2 cellular contexts compared by ENCODE assay signal in the genomic region with DNA sequence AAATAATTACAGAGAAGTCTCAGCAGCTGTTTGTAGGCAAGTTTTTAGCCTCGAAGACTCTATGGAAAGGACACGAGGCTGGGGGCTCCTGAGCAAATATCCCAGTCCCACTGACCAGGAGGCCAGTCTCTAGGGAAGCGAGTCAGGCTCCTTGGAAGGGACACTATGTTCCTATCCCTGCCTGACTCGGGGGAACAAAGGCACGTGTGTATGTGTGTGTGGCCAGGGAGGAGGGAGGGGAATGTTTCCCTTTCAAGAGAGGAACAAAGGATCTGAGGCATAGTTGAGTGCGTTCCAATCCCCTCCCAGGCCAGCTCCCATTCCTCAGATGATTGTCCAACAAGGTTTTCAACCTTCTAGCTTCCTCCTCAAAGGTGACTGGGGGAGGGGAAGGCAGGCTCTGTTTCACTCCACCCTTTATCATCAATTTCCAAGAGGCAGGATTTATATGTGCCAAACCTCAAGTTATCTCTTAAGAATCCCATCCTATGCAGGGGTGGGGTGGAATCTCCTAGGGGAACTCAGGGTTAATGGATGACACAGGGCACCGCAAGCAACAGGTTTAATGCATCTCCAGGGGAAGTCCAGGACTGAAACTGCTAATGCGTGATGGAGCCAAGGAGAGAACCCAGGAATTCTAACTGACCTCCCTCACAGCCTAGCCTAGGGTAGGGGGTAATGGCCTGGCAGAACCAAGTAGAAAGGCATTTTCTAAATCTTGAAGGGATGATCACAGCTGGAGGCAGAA.
A peak's percentile ranks its signal among the peaks of the same experiment; 100 is the strongest.
TF ChIP-seq lines count a peak whose summit lies in the region.

No MANE protein-coding gene starts in this region.

TF ChIP-seq in IMR-90, 13 proteins besides CTCF, POLR2A, EP300 and RAD21:
- TF ChIP-seq, protein P1, sequence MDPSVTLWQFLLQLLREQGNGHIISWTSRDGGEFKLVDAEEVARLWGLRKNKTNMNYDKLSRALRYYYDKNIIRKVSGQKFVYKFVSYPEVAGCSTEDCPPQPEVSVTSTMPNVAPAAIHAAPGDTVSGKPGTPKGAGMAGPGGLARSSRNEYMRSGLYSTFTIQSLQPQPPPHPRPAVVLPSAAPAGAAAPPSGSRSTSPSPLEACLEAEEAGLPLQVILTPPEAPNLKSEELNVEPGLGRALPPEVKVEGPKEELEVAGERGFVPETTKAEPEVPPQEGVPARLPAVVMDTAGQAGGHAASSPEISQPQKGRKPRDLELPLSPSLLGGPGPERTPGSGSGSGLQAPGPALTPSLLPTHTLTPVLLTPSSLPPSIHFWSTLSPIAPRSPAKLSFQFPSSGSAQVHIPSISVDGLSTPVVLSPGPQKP (IDR thresholded peaks at IDR 0.05; ENCODE audit: borderline replicate concordance, low read depth, low read length), result no peak
- TF ChIP-seq RCOR1 (IDR thresholded peaks at IDR 0.05; ENCODE audit: insufficient replicate concordance, low read length) (no peak), FOS (IDR thresholded peaks at IDR 0.05; ENCODE audit: low read depth, low read length) (no peak), RFX5 (IDR thresholded peaks at IDR 0.05; ENCODE audit: low read depth, low read length) (no peak), CHD1 (IDR thresholded peaks at IDR 0.05; ENCODE audit: low read depth, low read length) (no peak), BHLHE40 (IDR thresholded peaks at IDR 0.05; ENCODE audit: low read depth, low read length) (peak; percentile 92), MAFK (IDR thresholded peaks at IDR 0.05; ENCODE audit: low read depth, low read length) (no peak), MAZ (IDR thresholded peaks at IDR 0.05; ENCODE audit: borderline replicate concordance, low read depth, low read length) (no peak; the same call in 1 of the 2 replicates), SMC3 (IDR thresholded peaks at IDR 0.05; ENCODE audit: low read depth, low read length) (no peak), MXI1 (IDR thresholded peaks at IDR 0.05; ENCODE audit: borderline replicate concordance, low read depth, low read length) (peak; percentile 40; the same call in 1 of the 2 replicates), NFE2L2 (IDR thresholded peaks at IDR 0.05; ENCODE audit: low read depth, low read length) (no peak)
- TF ChIP-seq, protein P2, sequence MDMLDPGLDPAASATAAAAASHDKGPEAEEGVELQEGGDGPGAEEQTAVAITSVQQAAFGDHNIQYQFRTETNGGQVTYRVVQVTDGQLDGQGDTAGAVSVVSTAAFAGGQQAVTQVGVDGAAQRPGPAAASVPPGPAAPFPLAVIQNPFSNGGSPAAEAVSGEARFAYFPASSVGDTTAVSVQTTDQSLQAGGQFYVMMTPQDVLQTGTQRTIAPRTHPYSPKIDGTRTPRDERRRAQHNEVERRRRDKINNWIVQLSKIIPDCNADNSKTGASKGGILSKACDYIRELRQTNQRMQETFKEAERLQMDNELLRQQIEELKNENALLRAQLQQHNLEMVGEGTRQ (IDR thresholded peaks at IDR 0.05; ENCODE audit: low read depth, low read length), result no peak

TF ChIP-seq in K562, 482 proteins besides CTCF, POLR2A, EP300 and RAD21:
- 0 out of 2 replicates have a peak, but pooled peaks have one; percentile 33 for TF ChIP-seq DMBX1 (CRISPR knock-in tag; IDR thresholded peaks at IDR 0.05; ENCODE audit: borderline replicate concordance)
- TF ChIP-seq YBX1 (IDR thresholded peaks at IDR 0.05), result no peak
- TF ChIP-seq SOX6 (IDR thresholded peaks at IDR 0.05), result peak; percentile 49; the same call in 1 of the 2 replicates
- TF ChIP-seq PML (IDR thresholded peaks at IDR 0.05; ENCODE audit: low read length), result 0 out of 2 replicates have a peak, but pooled peaks have one; percentile 9
- TF ChIP-seq, protein P3, sequence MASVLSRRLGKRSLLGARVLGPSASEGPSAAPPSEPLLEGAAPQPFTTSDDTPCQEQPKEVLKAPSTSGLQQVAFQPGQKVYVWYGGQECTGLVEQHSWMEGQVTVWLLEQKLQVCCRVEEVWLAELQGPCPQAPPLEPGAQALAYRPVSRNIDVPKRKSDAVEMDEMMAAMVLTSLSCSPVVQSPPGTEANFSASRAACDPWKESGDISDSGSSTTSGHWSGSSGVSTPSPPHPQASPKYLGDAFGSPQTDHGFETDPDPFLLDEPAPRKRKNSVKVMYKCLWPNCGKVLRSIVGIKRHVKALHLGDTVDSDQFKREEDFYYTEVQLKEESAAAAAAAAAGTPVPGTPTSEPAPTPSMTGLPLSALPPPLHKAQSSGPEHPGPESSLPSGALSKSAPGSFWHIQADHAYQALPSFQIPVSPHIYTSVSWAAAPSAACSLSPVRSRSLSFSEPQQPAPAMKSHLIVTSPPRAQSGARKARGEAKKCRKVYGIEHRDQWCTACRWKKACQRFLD (CRISPR knock-in tag; IDR thresholded peaks at IDR 0.05), result 0 out of 2 replicates have a peak, but pooled peaks have one; percentile 1
- TF ChIP-seq, protein P4, sequence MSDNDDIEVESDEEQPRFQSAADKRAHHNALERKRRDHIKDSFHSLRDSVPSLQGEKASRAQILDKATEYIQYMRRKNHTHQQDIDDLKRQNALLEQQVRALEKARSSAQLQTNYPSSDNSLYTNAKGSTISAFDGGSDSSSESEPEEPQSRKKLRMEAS (CRISPR knock-in tag; IDR thresholded peaks at IDR 0.05), result 0 out of 2 replicates have a peak, but pooled peaks have one; percentile 15
- peak; percentile 55; the same call in 1 of the 2 replicates for TF ChIP-seq BHLHE40 (IDR thresholded peaks at IDR 0.05; ENCODE audit: low read length)
- TF ChIP-seq, protein P5, sequence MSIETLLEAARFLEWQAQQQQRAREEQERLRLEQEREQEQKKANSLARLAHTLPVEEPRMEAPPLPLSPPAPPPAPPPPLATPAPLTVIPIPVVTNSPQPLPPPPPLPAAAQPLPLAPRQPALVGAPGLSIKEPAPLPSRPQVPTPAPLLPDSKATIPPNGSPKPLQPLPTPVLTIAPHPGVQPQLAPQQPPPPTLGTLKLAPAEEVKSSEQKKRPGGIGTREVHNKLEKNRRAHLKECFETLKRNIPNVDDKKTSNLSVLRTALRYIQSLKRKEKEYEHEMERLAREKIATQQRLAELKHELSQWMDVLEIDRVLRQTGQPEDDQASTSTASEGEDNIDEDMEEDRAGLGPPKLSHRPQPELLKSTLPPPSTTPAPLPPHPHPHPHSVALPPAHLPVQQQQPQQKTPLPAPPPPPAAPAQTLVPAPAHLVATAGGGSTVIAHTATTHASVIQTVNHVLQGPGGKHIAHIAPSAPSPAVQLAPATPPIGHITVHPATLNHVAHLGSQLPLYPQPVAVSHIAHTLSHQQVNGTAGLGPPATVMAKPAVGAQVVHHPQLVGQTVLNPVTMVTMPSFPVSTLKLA (conservative IDR thresholded peaks at IDR 0.05), result 0 out of 4 replicates have a peak, but pooled peaks of 1 of the 2 experiments have one; percentile 25
- no peak for TF ChIP-seq SNIP1 (IDR thresholded peaks at IDR 0.05; ENCODE audit: low read depth)
- TF ChIP-seq, protein P1 (CRISPR knock-in tag; IDR thresholded peaks at IDR 0.05), result no peak
- TF ChIP-seq CTBP1 (IDR thresholded peaks at IDR 0.05; ENCODE audit: borderline replicate concordance), result peak; percentile 37; the same call in 1 of the 2 replicates
- no peak for TF ChIP-seq ZNF431 (CRISPR knock-in tag; IDR thresholded peaks at IDR 0.05)
- TF ChIP-seq HDAC6 (IDR thresholded peaks at IDR 0.05; ENCODE audit: low read depth, low read length), result no peak
